Comparison of ENCODE assay signal across 9 cellular contexts in genomic region chr7:150755473-150756099, GRCh38. TPM values are rescaled to one million over a fixed set of nuclear protein-coding genes. Genes with fewer than 3 reads are reported as not detected.
DNase-seq lines count a peak whose midpoint lies in the region; ATAC-seq and TF ChIP-seq lines count a peak whose summit lies in the region.
"Had no signal": no experiment of that assay in that cellular context is flagged by ENCODE, and none has a peak within 500 bp of the region (broad histone marks: within the 10 kb centered on the region; RNA-seq: fewer than 3 reads in every experiment).

No MANE protein-coding gene starts in this region.

- no peaks in the 10 kb centered on the region for H3K79me2 ChIP-seq in mammary epithelial cell (ENCODE audit: insufficient read depth, low read length)

- no peak for TF ChIP-seq CTCF in mammary epithelial cell (conservative IDR thresholded peaks at IDR 0.05 in 1 of 2, IDR thresholded peaks at IDR 0.05 in 1 of 2; ENCODE audit: extremely low read depth in 1 of 2, insufficient read depth in 1 of 2, low read depth in 1 of 2, low read length in 2 of 2)
- no peak for TF ChIP-seq CTCF in breast epithelium (IDR thresholded peaks at IDR 0.05)
- TF ChIP-seq CTCF in upper lobe of right lung (IDR thresholded peaks at IDR 0.05): no peak

- H3K4me1 ChIP-seq in mammary epithelial cell (ENCODE audit: insufficient read depth, low read length): no peaks in the 10 kb centered on the region
- no peaks in the 10 kb centered on the region for H3K4me1 ChIP-seq in breast epithelium
- peaks cover 11% of the 10 kb centered on the region for H3K4me1 ChIP-seq in upper lobe of right lung

- H4K20me1 ChIP-seq in mammary epithelial cell (ENCODE audit: insufficient read depth, low read length): no peaks in the 10 kb centered on the region

- no peak overlapping the region for H3K9ac ChIP-seq in mammary epithelial cell (ENCODE audit: insufficient read depth, low read length)

- no peak overlapping the region for H3K27ac ChIP-seq in mammary epithelial cell (ENCODE audit: insufficient read depth, low read depth, low read length)
- H3K27ac ChIP-seq in breast epithelium: peak overlapping the region in 1 of 2 donors; percentile 58
- H3K27ac ChIP-seq in upper lobe of right lung: peak overlapping the region; percentile 62

- H3K4me2 ChIP-seq in mammary epithelial cell (ENCODE audit: insufficient read depth, low read depth, low read length): no peak overlapping the region
- H3K4me2 ChIP-seq: smooth muscle cell had no signal

- DNase-seq in mammary epithelial cell (peak; percentile 11), breast epithelium (ENCODE audit: low spot score in 2 of 2) (no peak), left ventricle myocardium superior (no peak), upper lobe of right lung (no peak), amygdala (lab: John Stamatoyannopoulos, UW) (no peak), hypothalamus (lab: John Stamatoyannopoulos, UW) (no peak), head of caudate nucleus (no peak)
- peak; percentile 66 to 69 for DNase-seq in activated CD4-positive, alpha-beta T cell treated with anti-CD3 and anti-CD28 coated beads, Interleukin-2, amount 50 U/mL, for 4 hours

- H3K4me3 ChIP-seq in mammary epithelial cell (replicated peaks in 1 of 3; ENCODE audit: insufficient read depth in 1 of 3, low read depth in 2 of 3, low read length in 3 of 3): no peak overlapping the region
- no peak overlapping the region for H3K4me3 ChIP-seq in breast epithelium
- no peak overlapping the region for H3K4me3 ChIP-seq in upper lobe of right lung
- H3K4me3 ChIP-seq: smooth muscle cell had no signal

- intact Hi-C loops in mammary epithelial cell (cut with micrococcal nuclease) (loop anchor here (2.0 kb wide), 1 partner anchor 469 kb away; no protein-coding TSS in a partner anchor), breast epithelium (cut with DNase I; ENCODE audit: low total_unique reads) (no loop called here), left ventricle myocardium superior (cut with micrococcal nuclease) (loop anchor here (2.0 kb wide), 1 partner anchor 307 kb away; no protein-coding TSS in a partner anchor), upper lobe of right lung (cut with DNase I) (loop anchor here (10.0 kb wide), 1 partner anchor 311 kb away; no protein-coding TSS in a partner anchor), head of caudate nucleus (cut with DNase I) (loop anchor here (5.0 kb wide), 1 partner anchor 308 kb away; no protein-coding TSS in a partner anchor)

- CTCF ChIA-PET in mammary epithelial cell (lab: Charles Lee; ENCODE audit: low non-redundant PET): no interaction called here

- peak; percentile 32 for ATAC-seq in left ventricle myocardium superior
- ATAC-seq in upper lobe of right lung: peak; percentile 73

- no TSS peak for BruUV-seq in mammary epithelial cell (replicated peaks; lab: Mats Ljungman, UMichigan)

- dilution Hi-C loops in mammary epithelial cell (cut with HindIII; ENCODE audit: low sequenced_read_pairs): no loop called here

- H2AFZ ChIP-seq in mammary epithelial cell (ENCODE audit: low read depth, low read length): no peak overlapping the region

- TF ChIP-seq POLR2A in breast epithelium (IDR thresholded peaks at IDR 0.05): no peak

- H3K27me3 ChIP-seq in mammary epithelial cell (ENCODE audit: insufficient read depth, low read length): no peaks in the 10 kb centered on the region
- no peaks in the 10 kb centered on the region for H3K27me3 ChIP-seq in breast epithelium
- no peaks in the 10 kb centered on the region for H3K27me3 ChIP-seq in upper lobe of right lung

- 65% methylated on average over 4 of the region's 4 CpGs for WGBS in mammary epithelial cell (ENCODE audit: low coverage, missing lambda C conversion rate)

- no peaks in the 10 kb centered on the region for H3K36me3 ChIP-seq in mammary epithelial cell (ENCODE audit: insufficient read depth, low read length)
- no peaks in the 10 kb centered on the region for H3K36me3 ChIP-seq in breast epithelium
- no peaks in the 10 kb centered on the region for H3K36me3 ChIP-seq in upper lobe of right lung

- H3K9me3 ChIP-seq in mammary epithelial cell (replicated peaks; ENCODE audit: insufficient read depth, low read length) (no peaks in the 10 kb centered on the region), breast epithelium (no peaks in the 10 kb centered on the region), upper lobe of right lung (no peaks in the 10 kb centered on the region)

- in situ Hi-C loops in mammary epithelial cell (cut with MboI; ENCODE audit: low sequenced_read_pairs in 2 of 2): loop anchor here (5.0 to 10.0 kb wide), 2 partner anchors 308 to 311 kb away; no protein-coding TSS in a partner anchor

RNA-seq across cellular contexts. Expression of gene GIMAP5, which starts 18.4 kb away (rescaled TPM):
- total RNA-seq in mammary epithelial cell (not detected), breast epithelium (10 to 100 TPM; 18.7 to 36.0 (median 30.5) TPM), left ventricle myocardium superior (9.8 TPM), upper lobe of right lung (41.8 TPM)
- not detected for polyA plus RNA-seq in mammary epithelial cell
- polyA minus RNA-seq in mammary epithelial cell: not detected
- total RNA-seq: smooth muscle cell had no signal
- polyA plus RNA-seq: smooth muscle cell had no signal

RNA-seq across cellular contexts. Expression of gene GIMAP1, which starts 39.2 kb away (rescaled TPM):
- total RNA-seq in mammary epithelial cell: not detected
- polyA plus RNA-seq in mammary epithelial cell: not detected
- not detected for polyA minus RNA-seq in mammary epithelial cell
- total RNA-seq in breast epithelium: 1 to 10 TPM; 3.5 to 9.0 (median 6.6) TPM
- total RNA-seq in left ventricle myocardium superior: 6.7 TPM
- total RNA-seq in upper lobe of right lung: 13.0 TPM
- total RNA-seq: smooth muscle cell had no signal
- polyA plus RNA-seq: smooth muscle cell had no signal

RNA-seq across cellular contexts. Expression of gene TMEM176B, which starts 44.6 kb away (rescaled TPM):
- total RNA-seq in mammary epithelial cell (under 1 TPM in 1 of 2 donors, not detected in 1; 0.17 TPM), breast epithelium (100 to 1,000 TPM in 1 of 3 donors, 10 to 100 TPM in 2; 49.1 to 105 (median 75.5) TPM), left ventricle myocardium superior (45.2 TPM), upper lobe of right lung (68.2 TPM)
- not detected for polyA plus RNA-seq in mammary epithelial cell
- polyA minus RNA-seq in mammary epithelial cell: not detected

RNA-seq across cellular contexts. Expression of gene TMEM176A, which starts 45.0 kb away (rescaled TPM):
- total RNA-seq in mammary epithelial cell (not detected), breast epithelium (10 to 100 TPM; 28.3 to 66.5 (median 42.6) TPM), left ventricle myocardium superior (30.1 TPM), upper lobe of right lung (63.7 TPM)
- polyA plus RNA-seq in mammary epithelial cell: not detected
- polyA minus RNA-seq in mammary epithelial cell: not detected

Comparison
In these comparisons a context has a peak if more than half of its experiments do, and no peak if none do; other contexts are left out.
1. DNase-seq: peak in mammary epithelial cell (single experiment) and activated CD4-positive, alpha-beta T cell treated with anti-CD3 and anti-CD28 coated beads, Interleukin-2, amount 50 U/mL, for 4 hours (2 of 2); none in breast epithelium (0 of 2), left ventricle myocardium superior (single experiment), upper lobe of right lung (single experiment), amygdala (0 of 56), hypothalamus (0 of 51) and head of caudate nucleus (0 of 42).
2. RNA of gene GIMAP5, which starts 18.4 kb away (total RNA-seq): 41.8 TPM in upper lobe of right lung (single experiment), 18.7 to 36.0 TPM in breast epithelium and 9.8 TPM in left ventricle myocardium superior (single experiment); not detected in mammary epithelial cell; every median in the first group is over 10 times any median in the second.
3. RNA of gene TMEM176B, which starts 44.6 kb away (total RNA-seq): 49.1 to 105 TPM in breast epithelium, 68.2 TPM in upper lobe of right lung (single experiment) and 45.2 TPM in left ventricle myocardium superior (single experiment); 0.17 TPM in mammary epithelial cell; every median in the first group is over 10 times any median in the second.